8 cellular contexts compared by ENCODE assay signal in genomic region chr1:115595279-115596079, GRCh38. TPM values are rescaled to one million over a fixed set of nuclear protein-coding genes. Genes with fewer than 3 reads are reported as not detected.
DNase-seq lines count a peak whose midpoint lies in the region; ATAC-seq and TF ChIP-seq lines count a peak whose summit lies in the region.

No MANE protein-coding gene starts in this region.

- no peak overlapping the region for H3K4me3 Mint-ChIP-seq in naive thymus-derived CD8-positive, alpha-beta T cell
- H3K4me3 Mint-ChIP-seq in stimulated activated naive B cell treated with anti-CD40 and anti-IgM and Interleukin-4, amounts not matched to agents 10 μg/mL and 1 μg/mL and 100 μg/mL, for 72 hours, result no peak overlapping the region

- peaks cover 0 to 8% (median 2%) of the 10 kb centered on the region in 9 donors for H3K9me3 Mint-ChIP-seq in naive thymus-derived CD8-positive, alpha-beta T cell
- H3K9me3 Mint-ChIP-seq in stimulated activated naive B cell treated with anti-CD40 and anti-IgM and Interleukin-4, amounts not matched to agents 10 μg/mL and 1 μg/mL and 100 μg/mL, for 72 hours, result peaks cover 0 to 2% of the 10 kb centered on the region in 2 donors

- DNase-seq in AG04449 (ENCODE audit: low read depth, low spot score), result peak; percentile 92
- DNase-seq in HuH-7 (ENCODE audit: low spot score), result peak; percentile 53
- peak; percentile 61 for DNase-seq in NOMO-1 treated with DMSO at 0.1 percent for 48 hours (lab: John Stamatoyannopoulos, UW; ENCODE audit: unreplicated experiment)
- DNase-seq in activated CD8-positive, alpha-beta memory T cell treated with anti-CD3 and anti-CD28 coated beads, Interleukin-2, amount 50 U/mL, for 48 hours, result peak; percentile 87
- peak; percentile 58 for DNase-seq in epithelial cell of proximal tubule (ENCODE audit: low read depth)
- peak; percentile 6 to 68 (median 39) for DNase-seq in naive thymus-derived CD8-positive, alpha-beta T cell
- peak; percentile 44 for DNase-seq in stimulated activated naive B cell treated with anti-CD40 and anti-IgM and Interleukin-4, amounts not matched to agents 10 μg/mL and 1 μg/mL and 100 μg/mL, for 72 hours

- peaks cover 0 to 9% (median 5%) of the 10 kb centered on the region in 5 donors for H3K27me3 Mint-ChIP-seq in naive thymus-derived CD8-positive, alpha-beta T cell
- peaks cover 4 to 5% of the 10 kb centered on the region in 2 donors for H3K27me3 Mint-ChIP-seq in stimulated activated naive B cell treated with anti-CD40 and anti-IgM and Interleukin-4, amounts not matched to agents 10 μg/mL and 1 μg/mL and 100 μg/mL, for 72 hours

- TF ChIP-seq CTCF in AG04449 (IDR thresholded peaks at IDR 0.05; ENCODE audit: insufficient read depth, low read length, missing control alignments) (peak; percentile 89), epithelial cell of proximal tubule (conservative IDR thresholded peaks at IDR 0.05; ENCODE audit: low read depth, low read length) (peak; percentile 97)

- H3K36me3 Mint-ChIP-seq in naive thymus-derived CD8-positive, alpha-beta T cell, result no peaks in the 10 kb centered on the region
- no peaks in the 10 kb centered on the region for H3K36me3 Mint-ChIP-seq in stimulated activated naive B cell treated with anti-CD40 and anti-IgM and Interleukin-4, amounts not matched to agents 10 μg/mL and 1 μg/mL and 100 μg/mL, for 72 hours

- no peaks in the 10 kb centered on the region for H3K4me1 Mint-ChIP-seq in naive thymus-derived CD8-positive, alpha-beta T cell
- H3K4me1 Mint-ChIP-seq in stimulated activated naive B cell treated with anti-CD40 and anti-IgM and Interleukin-4, amounts not matched to agents 10 μg/mL and 1 μg/mL and 100 μg/mL, for 72 hours, result no peaks in the 10 kb centered on the region

- ATAC-seq in GM18517 (IDR thresholded peaks at IDR 0.05; ENCODE audit: unreplicated experiment), result peak; percentile 63
- peak; percentile 22 to 41 for ATAC-seq in naive thymus-derived CD8-positive, alpha-beta T cell
- ATAC-seq in stimulated activated naive B cell treated with anti-CD40 and anti-IgM and Interleukin-4, amounts not matched to agents 10 μg/mL and 1 μg/mL and 100 μg/mL, for 72 hours (replicated peaks), result peak; percentile 81 to 86

- H3K4me3 ChIP-seq in AG04449 (ENCODE audit: low read depth, low read length), result no peak overlapping the region
- H3K4me3 ChIP-seq in epithelial cell of proximal tubule (ENCODE audit: low read depth, low read length), result no peak overlapping the region

- CTCF ChIA-PET in AG04449 (lab: Yijun Ruan, JAX), result interaction anchor here (0.6 to 9.6 kb wide), 98 partner anchors 9 to 618 kb away, joined by 3 to 182 read pairs (median 5); no protein-coding TSS in a partner anchor

- POLR2A ChIA-PET in AG04449 (lab: Yijun Ruan, JAX), result interaction anchor here (0.6 to 1.4 kb wide), 12 partner anchors 40 to 459 kb away, joined by 3 to 7 read pairs (median 3); no protein-coding TSS in a partner anchor
- POLR2A ChIA-PET in naive thymus-derived CD8-positive, alpha-beta T cell (lab: Charles Lee), result no interaction called here

- H3K27ac Mint-ChIP-seq in naive thymus-derived CD8-positive, alpha-beta T cell, result no peak overlapping the region
- no peak overlapping the region for H3K27ac Mint-ChIP-seq in stimulated activated naive B cell treated with anti-CD40 and anti-IgM and Interleukin-4, amounts not matched to agents 10 μg/mL and 1 μg/mL and 100 μg/mL, for 72 hours

RNA-seq across cellular contexts. Expression of gene VANGL1, which starts 46.3 kb away (rescaled TPM):
- total RNA-seq in epithelial cell of proximal tubule, result 16.1 and 20.3 TPM in 2 replicates
- under 1 TPM; 0.22 to 0.55 TPM for total RNA-seq in naive thymus-derived CD8-positive, alpha-beta T cell
- 1 to 10 TPM in 1 of 3 donors, under 1 TPM in 2; 0.22 to 3.4 (median 0.23) TPM for polyA plus RNA-seq in naive thymus-derived CD8-positive, alpha-beta T cell

Comparison
In these comparisons a context has a peak if more than half of its experiments do, and no peak if none do; other contexts are left out.
1. DNase-seq: peak in every context shown above with its lines; median percentile 92 in AG04449; 87 in activated CD8-positive, alpha-beta memory T cell treated with anti-CD3 and anti-CD28 coated beads, Interleukin-2, amount 50 U/mL, for 48 hours; 61 in NOMO-1 treated with DMSO at 0.1 percent for 48 hours; 58 in epithelial cell of proximal tubule; 53 in HuH-7; 44 in stimulated activated naive B cell treated with anti-CD40 and anti-IgM and Interleukin-4, amounts not matched to agents 10 μg/mL and 1 μg/mL and 100 μg/mL, for 72 hours; 39 in naive thymus-derived CD8-positive, alpha-beta T cell.
2. ATAC-seq: peak in every context shown above with its lines; median percentile 84 in stimulated activated naive B cell treated with anti-CD40 and anti-IgM and Interleukin-4, amounts not matched to agents 10 μg/mL and 1 μg/mL and 100 μg/mL, for 72 hours; 63 in GM18517; 32 in naive thymus-derived CD8-positive, alpha-beta T cell.
3. RNA of gene VANGL1, which starts 46.3 kb away (total RNA-seq): 16.1 to 20.3 TPM in epithelial cell of proximal tubule; 0.22 to 0.55 TPM in naive thymus-derived CD8-positive, alpha-beta T cell; every median in the first group is over 10 times any median in the second.